In the genomic region with DNA sequence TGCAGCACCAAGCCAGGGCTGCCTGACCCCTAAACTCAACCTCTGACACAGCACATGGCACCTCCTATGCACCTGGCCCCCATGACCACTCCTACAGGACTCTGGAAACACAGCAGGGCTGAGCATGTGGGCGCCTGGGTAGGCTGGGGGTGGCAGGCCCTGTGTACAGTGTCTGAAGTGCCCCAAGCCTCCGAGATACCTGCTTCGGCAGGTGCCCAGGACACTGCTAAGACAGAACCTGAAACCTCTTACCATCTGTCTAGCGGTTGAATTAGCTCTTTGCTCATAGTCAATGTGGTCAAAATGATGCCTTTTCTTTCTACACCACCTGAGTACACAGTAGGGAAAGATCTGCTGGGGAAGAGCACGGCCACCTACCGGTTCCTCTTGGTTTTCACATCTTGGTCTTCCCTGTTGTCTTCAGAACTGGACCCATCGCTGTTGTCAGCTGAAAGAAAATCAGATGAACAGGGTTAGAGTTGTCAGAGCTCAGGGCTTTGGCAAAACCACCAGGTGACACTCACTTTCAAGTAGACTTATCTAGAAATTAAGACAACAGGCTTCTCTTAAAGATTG, we compare ENCODE assay signal across 1 cellular context.
TF ChIP-seq lines count a peak whose summit lies in the region.

No MANE protein-coding gene starts in this region.

TF ChIP-seq in HepG2, 621 proteins besides CTCF, POLR2A, EP300 and RAD21 (continued from another document):
- TF ChIP-seq, protein P1, sequence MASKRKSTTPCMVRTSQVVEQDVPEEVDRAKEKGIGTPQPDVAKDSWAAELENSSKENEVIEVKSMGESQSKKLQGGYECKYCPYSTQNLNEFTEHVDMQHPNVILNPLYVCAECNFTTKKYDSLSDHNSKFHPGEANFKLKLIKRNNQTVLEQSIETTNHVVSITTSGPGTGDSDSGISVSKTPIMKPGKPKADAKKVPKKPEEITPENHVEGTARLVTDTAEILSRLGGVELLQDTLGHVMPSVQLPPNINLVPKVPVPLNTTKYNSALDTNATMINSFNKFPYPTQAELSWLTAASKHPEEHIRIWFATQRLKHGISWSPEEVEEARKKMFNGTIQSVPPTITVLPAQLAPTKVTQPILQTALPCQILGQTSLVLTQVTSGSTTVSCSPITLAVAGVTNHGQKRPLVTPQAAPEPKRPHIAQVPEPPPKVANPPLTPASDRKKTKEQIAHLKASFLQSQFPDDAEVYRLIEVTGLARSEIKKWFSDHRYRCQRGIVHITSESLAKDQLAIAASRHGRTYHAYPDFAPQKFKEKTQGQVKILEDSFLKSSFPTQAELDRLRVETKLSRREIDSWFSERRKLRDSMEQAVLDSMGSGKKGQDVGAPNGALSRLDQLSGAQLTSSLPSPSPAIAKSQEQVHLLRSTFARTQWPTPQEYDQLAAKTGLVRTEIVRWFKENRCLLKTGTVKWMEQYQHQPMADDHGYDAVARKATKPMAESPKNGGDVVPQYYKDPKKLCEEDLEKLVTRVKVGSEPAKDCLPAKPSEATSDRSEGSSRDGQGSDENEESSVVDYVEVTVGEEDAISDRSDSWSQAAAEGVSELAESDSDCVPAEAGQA (IDR thresholded peaks at IDR 0.05; ENCODE audit: low read depth), result no peak
- TF ChIP-seq, protein P1 (CRISPR knock-in tag; IDR thresholded peaks at IDR 0.05; ENCODE audit: borderline replicate concordance), result no peak
- no peak for TF ChIP-seq ZKSCAN8 (CRISPR knock-in tag; IDR thresholded peaks at IDR 0.05; ENCODE audit: borderline replicate concordance)
- TF ChIP-seq, protein P2, sequence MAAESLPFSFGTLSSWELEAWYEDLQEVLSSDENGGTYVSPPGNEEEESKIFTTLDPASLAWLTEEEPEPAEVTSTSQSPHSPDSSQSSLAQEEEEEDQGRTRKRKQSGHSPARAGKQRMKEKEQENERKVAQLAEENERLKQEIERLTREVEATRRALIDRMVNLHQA (CRISPR knock-in tag; IDR thresholded peaks at IDR 0.05), result no peak
- TF ChIP-seq, protein P3, sequence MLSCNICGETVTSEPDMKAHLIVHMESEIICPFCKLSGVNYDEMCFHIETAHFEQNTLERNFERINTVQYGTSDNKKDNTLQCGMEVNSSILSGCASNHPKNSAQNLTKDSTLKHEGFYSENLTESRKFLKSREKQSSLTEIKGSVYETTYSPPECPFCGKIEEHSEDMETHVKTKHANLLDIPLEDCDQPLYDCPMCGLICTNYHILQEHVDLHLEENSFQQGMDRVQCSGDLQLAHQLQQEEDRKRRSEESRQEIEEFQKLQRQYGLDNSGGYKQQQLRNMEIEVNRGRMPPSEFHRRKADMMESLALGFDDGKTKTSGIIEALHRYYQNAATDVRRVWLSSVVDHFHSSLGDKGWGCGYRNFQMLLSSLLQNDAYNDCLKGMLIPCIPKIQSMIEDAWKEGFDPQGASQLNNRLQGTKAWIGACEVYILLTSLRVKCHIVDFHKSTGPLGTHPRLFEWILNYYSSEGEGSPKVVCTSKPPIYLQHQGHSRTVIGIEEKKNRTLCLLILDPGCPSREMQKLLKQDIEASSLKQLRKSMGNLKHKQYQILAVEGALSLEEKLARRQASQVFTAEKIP (CRISPR knock-in tag; IDR thresholded peaks at IDR 0.05; ENCODE audit: borderline replicate concordance), result no peak
- TF ChIP-seq, protein P4, sequence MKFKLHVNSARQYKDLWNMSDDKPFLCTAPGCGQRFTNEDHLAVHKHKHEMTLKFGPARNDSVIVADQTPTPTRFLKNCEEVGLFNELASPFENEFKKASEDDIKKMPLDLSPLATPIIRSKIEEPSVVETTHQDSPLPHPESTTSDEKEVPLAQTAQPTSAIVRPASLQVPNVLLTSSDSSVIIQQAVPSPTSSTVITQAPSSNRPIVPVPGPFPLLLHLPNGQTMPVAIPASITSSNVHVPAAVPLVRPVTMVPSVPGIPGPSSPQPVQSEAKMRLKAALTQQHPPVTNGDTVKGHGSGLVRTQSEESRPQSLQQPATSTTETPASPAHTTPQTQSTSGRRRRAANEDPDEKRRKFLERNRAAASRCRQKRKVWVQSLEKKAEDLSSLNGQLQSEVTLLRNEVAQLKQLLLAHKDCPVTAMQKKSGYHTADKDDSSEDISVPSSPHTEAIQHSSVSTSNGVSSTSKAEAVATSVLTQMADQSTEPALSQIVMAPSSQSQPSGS (CRISPR knock-in tag; IDR thresholded peaks at IDR 0.05), result no peak
- no peak for TF ChIP-seq HNRNPK (IDR thresholded peaks at IDR 0.05; ENCODE audit: low read depth, low read length, poor library complexity, severe bottlenecking)
